Comparison of ENCODE assay signal across 29 cellular contexts in the genomic region with DNA sequence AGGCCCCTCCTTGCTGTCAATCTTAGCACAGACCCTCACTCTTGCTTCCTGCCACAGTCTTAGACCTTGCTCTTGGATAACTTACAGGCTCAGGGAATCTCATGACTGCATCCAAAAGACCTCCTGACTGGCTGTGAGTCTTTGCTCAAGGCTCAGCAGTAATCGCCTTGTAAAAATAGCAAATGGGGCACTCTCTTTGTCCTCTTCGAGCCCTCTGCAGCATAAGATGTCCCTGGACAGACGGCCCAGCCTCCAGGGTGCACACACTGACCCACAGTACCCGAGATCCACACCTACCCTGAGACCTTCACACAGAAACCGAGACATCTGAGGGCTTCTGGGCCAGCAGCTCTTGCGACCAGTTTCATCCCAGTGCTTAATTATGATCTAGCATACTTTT.
A peak's percentile ranks its signal among the peaks of the same experiment; 100 is the strongest.
DNase-seq lines count a peak whose midpoint lies in the region; ATAC-seq and TF ChIP-seq lines count a peak whose summit lies in the region.
"Had no signal": no experiment of that assay in that cellular context is flagged by ENCODE, and none has a peak within 500 bp of the region (broad histone marks: within the 10 kb centered on the region; RNA-seq: fewer than 3 reads in every experiment).

No MANE protein-coding gene starts in this region.

- H3K27me3 Mint-ChIP-seq in Caco-2 (ENCODE audit: insufficient read depth, unreplicated experiment): no peaks in the 10 kb centered on the region
- no peaks in the 10 kb centered on the region for H3K27me3 Mint-ChIP-seq in H9 (ENCODE audit: low read depth)
- no peaks in the 10 kb centered on the region for H3K27me3 Mint-ChIP-seq in nephron progenitor cell (ENCODE audit: low read depth, poor library complexity)
- H3K27me3 Mint-ChIP-seq in Calu3 (ENCODE audit: unreplicated experiment): no peaks in the 10 kb centered on the region

- peaks cover 9% of the 10 kb centered on the region for H3K4me1 ChIP-seq in Caco-2
- H3K4me1 ChIP-seq in H9 (ENCODE audit: insufficient read depth, low read length): peaks cover 2% of the 10 kb centered on the region; the same call in 1 of the 2 replicates
- peaks cover 0 to 68% (median 25%) of the 10 kb centered on the region in 12 donors for H3K4me1 ChIP-seq in heart left ventricle
- H3K4me1 ChIP-seq in OCI-LY7 (ENCODE audit: insufficient read depth, low read length, poor library complexity, severe bottlenecking): no peaks in the 10 kb centered on the region
- H3K4me1 ChIP-seq in mammary epithelial cell (ENCODE audit: insufficient read depth, low read length): peaks cover 3% of the 10 kb centered on the region

- POLR2A ChIA-PET in Caco-2 (lab: Charles Lee): no interaction called here
- POLR2A ChIA-PET in OCI-LY7 (lab: Charles Lee): interaction anchor here (0.6 to 1.1 kb wide), 3 partner anchors 23 to 513 kb away, joined by 3 read pairs; no protein-coding TSS in a partner anchor

- no peak overlapping the region for H2BK20ac ChIP-seq in H9 (ENCODE audit: low read depth, low read length, poor library complexity, severe bottlenecking)

- H3K9ac ChIP-seq in H9 (ENCODE audit: extremely low read depth, insufficient read length, low read length) (no peak overlapping the region), mammary epithelial cell (ENCODE audit: insufficient read depth, low read length) (no peak overlapping the region)
- H3K9ac ChIP-seq: BLaER1 had no signal

- H3K9me3 Mint-ChIP-seq in Caco-2 (ENCODE audit: unreplicated experiment): peaks cover 13% of the 10 kb centered on the region
- peaks cover 11 to 20% of the 10 kb centered on the region in 2 experiments for H3K9me3 Mint-ChIP-seq in H9
- peaks cover 31% of the 10 kb centered on the region for H3K9me3 Mint-ChIP-seq in nephron progenitor cell
- H3K9me3 Mint-ChIP-seq in Calu3 (ENCODE audit: low read depth, unreplicated experiment): peaks cover 3% of the 10 kb centered on the region
- H3K9me3 Mint-ChIP-seq: CD4-positive, CD25-positive, alpha-beta regulatory T cell had no signal

- no peak overlapping the region for H3K4me3 ChIP-seq in Caco-2 (ENCODE audit: low read depth, low read length)
- H3K4me3 ChIP-seq in heart left ventricle: no peak overlapping the region
- H3K4me3 ChIP-seq in OCI-LY7 (ENCODE audit: low read depth, low read length, poor library complexity, severe bottlenecking): no peak overlapping the region
- H3K4me3 ChIP-seq in mammary epithelial cell (replicated peaks in 1 of 3; ENCODE audit: insufficient read depth in 1 of 3, low read depth in 2 of 3, low read length in 3 of 3): no peak overlapping the region
- H3K4me3 ChIP-seq: BLaER1, GM12878, PC-9 had no signal

- H4K8ac ChIP-seq in H9 (replicated peaks; ENCODE audit: insufficient read length, low read depth, low read length): no peak overlapping the region

- no peak overlapping the region for H2BK5ac ChIP-seq in H9 (ENCODE audit: insufficient read length, low read length)

- H2BK15ac ChIP-seq in H9 (ENCODE audit: low read depth, low read length): no peak overlapping the region

- no peak overlapping the region for H4K5ac ChIP-seq in H9 (ENCODE audit: insufficient read length, low read depth, low read length)

- no peak overlapping the region for H3T11ph ChIP-seq in H9 (ENCODE audit: low read length)

- H3K18ac ChIP-seq in H9 (ENCODE audit: insufficient read length, low read depth, low read length): no peak overlapping the region

- in situ Hi-C loops in mammary epithelial cell (cut with MboI; ENCODE audit: low sequenced_read_pairs in 2 of 2): no loop called here

- H3K4ac ChIP-seq in H9 (ENCODE audit: low read depth, low read length): no peak overlapping the region

- H4K20me1 ChIP-seq in H9 (ENCODE audit: control insufficient read depth, insufficient read depth, insufficient read length) (no peaks in the 10 kb centered on the region), OCI-LY7 (ENCODE audit: insufficient read depth, low read length) (no peaks in the 10 kb centered on the region), mammary epithelial cell (ENCODE audit: insufficient read depth, low read length) (no peaks in the 10 kb centered on the region)

- CTCF ChIA-PET in Caco-2 (lab: Charles Lee): no interaction called here
- CTCF ChIA-PET in OCI-LY7 (lab: Charles Lee; ENCODE audit: unreplicated experiment): no interaction called here
- CTCF ChIA-PET in mammary epithelial cell (lab: Charles Lee; ENCODE audit: low non-redundant PET): no interaction called here
- CTCF ChIA-PET in Calu3 (lab: Charles Lee): no interaction called here

- H3K4me1 Mint-ChIP-seq in Caco-2 (ENCODE audit: low read depth, unreplicated experiment) (peaks cover 21% of the 10 kb centered on the region), H9 (peaks cover 43 to 47% of the 10 kb centered on the region in 2 experiments), nephron progenitor cell (peaks cover 36% of the 10 kb centered on the region), Calu3 (ENCODE audit: low read depth, unreplicated experiment) (peaks cover 26% of the 10 kb centered on the region)
- H3K4me1 Mint-ChIP-seq: CD4-positive, CD25-positive, alpha-beta regulatory T cell had no signal

- no peak for DNase-seq in Caco-2
- no peak for DNase-seq in H9
- DNase-seq in heart left ventricle: no peak
- DNase-seq in nephron progenitor cell: no peak
- DNase-seq in OCI-LY7 (ENCODE audit: low spot score): no peak
- no peak for DNase-seq in mammary epithelial cell
- DNase-seq in NCI-H2171 (lab: John Stamatoyannopoulos, UW): no peak
- no peak for DNase-seq in Calu3
- DNase-seq: CD4-positive, CD25-positive, alpha-beta regulatory T cell; DMS 273 treated with DMSO at 0.1 percent for 48 hours; DMS79; EL; GDM1; GOT3; Karpas-422; NCI-H1092 treated with DMSO at 0.1 percent for 48 hours; NCI-H1436; NCI-H187; NCI-H2107; NCI-H446; NCI-H524 treated with DMSO at 0.1 percent for 48 hours; NCI-H774; PC-9; RPMI8226; SHP77 treated with DMSO at 0.1 percent for 48 hours had no signal

- no CpG with 5 or more reads among the region's 6 CpGs for WGBS in H9 (ENCODE audit: extremely low coverage, insufficient read length, low lambda C conversion rate)
- WGBS in heart left ventricle, 4 donors: 57 to 68% (median 66%) methylated on average over 6 of the region's 6 CpGs
- WGBS in mammary epithelial cell (ENCODE audit: low coverage, missing lambda C conversion rate): 96% methylated on average over 5 of the region's 6 CpGs

- H3K27ac Mint-ChIP-seq in Caco-2 (ENCODE audit: unreplicated experiment) (peak overlapping the region; percentile 29), H9 (peak overlapping the region; percentile 64 to 89 (median 78); a peak in 3 of 7 replicates), nephron progenitor cell (peak overlapping the region; percentile 62), Calu3 (ENCODE audit: unreplicated experiment) (no peak overlapping the region)
- H3K27ac Mint-ChIP-seq: CD4-positive, CD25-positive, alpha-beta regulatory T cell had no signal

- H3K4me3 Mint-ChIP-seq in Caco-2 (ENCODE audit: unreplicated experiment): no peak overlapping the region
- no peak overlapping the region for H3K4me3 Mint-ChIP-seq in H9
- no peak overlapping the region for H3K4me3 Mint-ChIP-seq in nephron progenitor cell
- H3K4me3 Mint-ChIP-seq in Calu3 (ENCODE audit: low read depth, unreplicated experiment): no peak overlapping the region
- H3K4me3 Mint-ChIP-seq: CD4-positive, CD25-positive, alpha-beta regulatory T cell had no signal

- H3K23me2 ChIP-seq in H9 (ENCODE audit: insufficient read length, low read depth, low read length, poor library complexity, severe bottlenecking): no peaks in the 10 kb centered on the region

- TF ChIP-seq CTCF in Caco-2 (IDR thresholded peaks at IDR 0.05; ENCODE audit: insufficient read depth in 1 of 2, low read depth in 1 of 2, low read length in 1 of 2, severe bottlenecking in 1 of 2, unreplicated experiment in 1 of 2) (no peak), H9 (conservative IDR thresholded peaks at IDR 0.05) (no peak), heart left ventricle (IDR thresholded peaks at IDR 0.05) (no peak), nephron progenitor cell (IDR thresholded peaks at IDR 0.05) (no peak), OCI-LY7 (conservative IDR thresholded peaks at IDR 0.05; ENCODE audit: low read length) (no peak), mammary epithelial cell (conservative IDR thresholded peaks at IDR 0.05 in 1 of 2, IDR thresholded peaks at IDR 0.05 in 1 of 2; ENCODE audit: extremely low read depth in 1 of 2, insufficient read depth in 1 of 2, low read depth in 1 of 2, low read length in 2 of 2) (no peak), Calu3 (IDR thresholded peaks at IDR 0.05; ENCODE audit: unreplicated experiment) (no peak)

- intact Hi-C loops in Caco-2 (cut with micrococcal nuclease; ENCODE audit: unreplicated experiment) (loop anchor here (10.0 kb wide), 1 partner anchor 374 kb away; no protein-coding TSS in a partner anchor), heart left ventricle (cut with DNase I) (loop anchor here in 2 of 10 donors (2.0 to 5.0 kb wide), 2 partner anchors 32 to 36 kb away; no protein-coding TSS in a partner anchor), OCI-LY7 (cut with micrococcal nuclease; ENCODE audit: unreplicated experiment) (loop anchor here (5.0 kb wide), 1 partner anchor 514 kb away; no protein-coding TSS in a partner anchor), mammary epithelial cell (cut with micrococcal nuclease) (loop anchor here (10.0 kb wide), 1 partner anchor 514 kb away; no protein-coding TSS in a partner anchor), Calu3 (cut with micrococcal nuclease; ENCODE audit: unreplicated experiment) (loop anchor here (5.0 kb wide), 2 partner anchors 99 to 436 kb away; no protein-coding TSS in a partner anchor)

- no peak overlapping the region for H3K23ac ChIP-seq in H9 (ENCODE audit: insufficient read length, low read depth, low read length)

- dilution Hi-C loops in mammary epithelial cell (cut with HindIII; ENCODE audit: low sequenced_read_pairs): loop anchor here (5.0 kb wide), 1 partner anchor 46 kb away; no protein-coding TSS in a partner anchor

- H2BK12ac ChIP-seq in H9 (ENCODE audit: insufficient read length, low read depth, low read length): no peak overlapping the region

- H4K91ac ChIP-seq in H9 (ENCODE audit: insufficient read length, low read depth, low read length): no peak overlapping the region

- H3K9me3 ChIP-seq in Caco-2: 0 out of 2 replicates have a peak, but pooled peaks cover 1% of the 10 kb centered on the region
- no peaks in the 10 kb centered on the region for H3K9me3 ChIP-seq in H9 (ENCODE audit: control insufficient read depth, low read depth, low read length)
- H3K9me3 ChIP-seq in heart left ventricle: peaks cover 0 to 11% (median 0%) of the 10 kb centered on the region in 12 donors
- no peaks in the 10 kb centered on the region for H3K9me3 ChIP-seq in OCI-LY7 (ENCODE audit: low read length)
- H3K9me3 ChIP-seq in mammary epithelial cell (replicated peaks; ENCODE audit: insufficient read depth, low read length): no peaks in the 10 kb centered on the region

- H3K79me2 ChIP-seq in H9 (ENCODE audit: insufficient read depth, low read length): peaks cover 2% of the 10 kb centered on the region; the same call in 1 of the 2 replicates
- no peaks in the 10 kb centered on the region for H3K79me2 ChIP-seq in OCI-LY7 (ENCODE audit: insufficient read depth, low read depth, low read length)
- no peaks in the 10 kb centered on the region for H3K79me2 ChIP-seq in mammary epithelial cell (ENCODE audit: insufficient read depth, low read length)

- no peak overlapping the region for H3K56ac ChIP-seq in H9 (ENCODE audit: insufficient read length, low read depth, low read length)

- H3K79me1 ChIP-seq in H9 (ENCODE audit: insufficient read depth, low read depth, low read length, poor library complexity, severe bottlenecking): no peaks in the 10 kb centered on the region

- TF ChIP-seq POLR2A in heart left ventricle (IDR thresholded peaks at IDR 0.05): no peak

- H3K27me3 ChIP-seq in Caco-2 (replicated peaks; ENCODE audit: control insufficient read depth, insufficient read depth, low read length): no peaks in the 10 kb centered on the region
- no peaks in the 10 kb centered on the region for H3K27me3 ChIP-seq in H9 (ENCODE audit: insufficient read depth, low read length)
- H3K27me3 ChIP-seq in heart left ventricle: no peaks in the 10 kb centered on the region
- H3K27me3 ChIP-seq in mammary epithelial cell (ENCODE audit: insufficient read depth, low read length): no peaks in the 10 kb centered on the region
- H3K27me3 ChIP-seq: BLaER1 had no signal

- H2AFZ ChIP-seq in H9 (ENCODE audit: low read length) (no peak overlapping the region), OCI-LY7 (ENCODE audit: low read length) (no peak overlapping the region), mammary epithelial cell (ENCODE audit: low read depth, low read length) (no peak overlapping the region)
- H2AFZ ChIP-seq: PC-9 had no signal

- ATAC-seq in heart left ventricle: peak in 2 of 4 donors; percentile 33 to 37
- ATAC-seq: GM12878, HCT116, HepG2 had no signal

- H2BK120ac ChIP-seq in H9 (ENCODE audit: low read depth, low read length, poor library complexity, severe bottlenecking): no peak overlapping the region

- no peak overlapping the region for H2AK5ac ChIP-seq in H9 (ENCODE audit: insufficient read length, low read length)

- H3K36me3 ChIP-seq in Caco-2 (ENCODE audit: control insufficient read depth, insufficient read depth, low read length) (peaks cover 3% of the 10 kb centered on the region; the same call in 1 of the 2 replicates), heart left ventricle (peaks cover 0 to 10% (median 7%) of the 10 kb centered on the region in 9 donors), OCI-LY7 (ENCODE audit: insufficient read depth, low read length) (no peaks in the 10 kb centered on the region), mammary epithelial cell (ENCODE audit: insufficient read depth, low read length) (no peaks in the 10 kb centered on the region)

- no peaks in the 10 kb centered on the region for H3K9me2 ChIP-seq in OCI-LY7 (ENCODE audit: insufficient read depth, low read length)

- H3K27ac ChIP-seq in H9 (ENCODE audit: insufficient read length, low read depth, low read length) (no peak overlapping the region), heart left ventricle (peak overlapping the region in 8 of 12 donors; percentile 2 to 77 (median 36)), OCI-LY7 (ENCODE audit: low read depth, low read length, poor library complexity, severe bottlenecking) (no peak overlapping the region), mammary epithelial cell (ENCODE audit: insufficient read depth, low read depth, low read length) (no peak overlapping the region)
- H3K27ac ChIP-seq: PC-9 had no signal

- no peak overlapping the region for H3K4me2 ChIP-seq in H9 (ENCODE audit: insufficient read depth, insufficient read length, low read length)
- no peak overlapping the region for H3K4me2 ChIP-seq in OCI-LY7 (ENCODE audit: low read length)
- no peak overlapping the region for H3K4me2 ChIP-seq in mammary epithelial cell (ENCODE audit: insufficient read depth, low read depth, low read length)
- H3K4me2 ChIP-seq: BLaER1, PC-9 had no signal

- H3K36me3 Mint-ChIP-seq in Caco-2 (ENCODE audit: insufficient read depth, unreplicated experiment) (peaks cover 12% of the 10 kb centered on the region), H9 (ENCODE audit: insufficient read depth in 1 of 3, low read depth in 3 of 3) (peaks cover 8 to 33% (median 22%) of the 10 kb centered on the region in 3 experiments), nephron progenitor cell (ENCODE audit: low read depth) (peaks cover 33% of the 10 kb centered on the region), Calu3 (ENCODE audit: insufficient read depth, unreplicated experiment) (no peaks in the 10 kb centered on the region)
- H3K36me3 Mint-ChIP-seq: CD4-positive, CD25-positive, alpha-beta regulatory T cell had no signal

- no peak overlapping the region for H3K14ac ChIP-seq in H9 (ENCODE audit: insufficient read depth, low read length)

- BruUV-seq in Caco-2 (replicated peaks; lab: Mats Ljungman, UMichigan): no TSS peak
- BruUV-seq in OCI-LY7 (replicated peaks; lab: Mats Ljungman, UMichigan): no TSS peak
- no TSS peak for BruUV-seq in mammary epithelial cell (replicated peaks; lab: Mats Ljungman, UMichigan)
- BruUV-seq in Calu3 (replicated peaks; lab: Mats Ljungman, UMichigan): no TSS peak

Comparison
In these comparisons a context has a peak if more than half of its experiments do, and no peak if none do; other contexts are left out.
1. H3K27ac ChIP-seq: peak in heart left ventricle (8 of 12); none in H9 (single experiment), OCI-LY7 (single experiment) and mammary epithelial cell (single experiment).